In the genomic region with DNA sequence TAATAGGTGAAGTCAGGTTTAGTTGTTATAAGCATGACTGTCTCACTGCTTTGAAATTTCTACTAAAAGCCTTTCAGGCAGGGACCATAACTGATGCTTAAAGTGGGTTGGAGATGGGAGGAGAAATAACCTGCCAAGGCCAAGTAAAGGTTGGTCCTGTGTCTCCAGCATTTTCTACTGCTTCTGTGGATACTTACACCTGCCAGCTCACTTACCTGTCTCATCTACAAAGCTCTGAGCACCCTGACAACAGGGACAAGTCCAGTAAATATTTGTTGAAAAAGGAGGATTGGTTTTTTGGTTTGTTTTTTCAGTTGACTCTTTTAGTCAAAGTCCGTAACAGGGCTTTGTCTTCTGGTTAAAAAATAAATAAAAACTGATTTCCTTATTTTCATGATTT, we compare ENCODE assay signal across 14 cellular contexts. TPM values are rescaled to one million over a fixed set of nuclear protein-coding genes. Genes with fewer than 3 reads are reported as not detected.
DNase-seq lines count a peak whose midpoint lies in the region; ATAC-seq and TF ChIP-seq lines count a peak whose summit lies in the region.
"Had no signal": no experiment of that assay in that cellular context is flagged by ENCODE, and none has a peak within 500 bp of the region (broad histone marks: within the 10 kb centered on the region; RNA-seq: fewer than 3 reads in every experiment).

No MANE protein-coding gene starts in this region.

- no peaks in the 10 kb centered on the region for H3K27me3 Mint-ChIP-seq in nephron (ENCODE audit: low read depth)

- ATAC-seq in GM18502 (IDR thresholded peaks at IDR 0.05; ENCODE audit: poor library complexity, unreplicated experiment) (peak; percentile 3), GM21717 (IDR thresholded peaks at IDR 0.05; ENCODE audit: unreplicated experiment) (peak; percentile 11), HG03457 (IDR thresholded peaks at IDR 0.05; ENCODE audit: unreplicated experiment) (peak; percentile 6), mucosa of descending colon (no peak)
- ATAC-seq: activated naive CD4-positive, alpha-beta T cell treated with anti-CD3 and anti-CD28 coated beads, Interleukin-2, amount 50 U/mL, for 72 hours had no signal

- intact Hi-C loops in mucosa of descending colon (cut with DNase I, micrococcal nuclease) = no loop called here

- H3K36me3 Mint-ChIP-seq in nephron (ENCODE audit: low read depth) = peaks cover 20% of the 10 kb centered on the region
- H3K36me3 Mint-ChIP-seq: activated naive CD4-positive, alpha-beta T cell treated with anti-CD3 and anti-CD28 coated beads, Interleukin-2, amount 50 U/mL, for 72 hours had no signal

- peak overlapping the region; percentile 79 to 88 (median 87) for H3K27ac Mint-ChIP-seq in nephron
- H3K27ac Mint-ChIP-seq: activated naive CD4-positive, alpha-beta T cell treated with anti-CD3 and anti-CD28 coated beads, Interleukin-2, amount 50 U/mL, for 72 hours had no signal

- H3K9me3 Mint-ChIP-seq in nephron = no peaks in the 10 kb centered on the region
- H3K9me3 Mint-ChIP-seq: activated naive CD4-positive, alpha-beta T cell treated with anti-CD3 and anti-CD28 coated beads, Interleukin-2, amount 50 U/mL, for 72 hours had no signal

- TF ChIP-seq CTCF in nephron (IDR thresholded peaks at IDR 0.05; ENCODE audit: unreplicated experiment in 3 of 3) (no peak), mucosa of descending colon (IDR thresholded peaks at IDR 0.05) (no peak)

- no peaks in the 10 kb centered on the region for H3K9me3 ChIP-seq in mucosa of descending colon
- H3K9me3 ChIP-seq: heart right ventricle had no signal

- DNase-seq in T-helper 9 cell = no peak
- DNase-seq in NCI-H2081 (lab: John Stamatoyannopoulos, UW) = no peak
- DNase-seq in GDM1 (lab: John Stamatoyannopoulos, UW) = no peak
- no peak for DNase-seq in mucosa of descending colon
- DNase-seq: activated CD4-positive, alpha-beta T cell treated with anti-CD3 and anti-CD28 coated beads for 48 hours; effector CD8-positive, alpha-beta T cell; midbrain; SHP77 treated with DMSO at 0.1 percent for 48 hours had no signal

- peaks cover 13% of the 10 kb centered on the region for H3K4me1 Mint-ChIP-seq in nephron

- no peaks in the 10 kb centered on the region for H3K36me3 ChIP-seq in mucosa of descending colon (ENCODE audit: low read depth)

- peaks cover 19% of the 10 kb centered on the region for H3K4me1 ChIP-seq in mucosa of descending colon (ENCODE audit: low read depth)

- H3K4me3 Mint-ChIP-seq in nephron = no peak overlapping the region

- H3K4me3 ChIP-seq in mucosa of descending colon = no peak overlapping the region
- H3K4me3 ChIP-seq: heart right ventricle had no signal

RNA-seq across cellular contexts. Expression of a gene that starts 38.6 kb away (rescaled TPM):
- 10 to 100 TPM; 44.8 to 83.3 (median 55.6) TPM for total RNA-seq in mucosa of descending colon
